In genomic region chr5:14945021-14945420, GRCh38 we compare ENCODE assay signal across 26 cellular contexts.
"Had no signal": no experiment of that assay in that cellular context is flagged by ENCODE, and none has a peak within 500 bp of the region (broad histone marks: within the 10 kb centered on the region; RNA-seq: fewer than 3 reads in every experiment).

No MANE protein-coding gene starts in this region.

- ATAC-seq: heart right ventricle; left ventricle myocardium superior; lower lobe of right lung; natural killer cell; psoas muscle; right cardiac atrium; stimulated activated memory B cell treated with anti-CD40 and anti-IgM and Interleukin-4, amounts not matched to agents 10 μg/mL and 1 μg/mL and 100 μg/mL, for 72 hours; stimulated activated naive CD8-positive, alpha-beta T cell treated with anti-CD3 and anti-CD28 coated beads, Interleukin-15, Interleukin-2, amounts not matched to agents 100 U/mL and 50 U/mL, for 24 hours had no signal

- H3K4me3 ChIP-seq: coronary artery, esophagus muscularis mucosa, heart right ventricle, lower lobe of right lung, ovary, psoas muscle, sigmoid colon, testis, tibial artery had no signal

- H3K27ac ChIP-seq: coronary artery, esophagus muscularis mucosa, heart right ventricle, lower lobe of right lung, ovary, psoas muscle, sigmoid colon, testis, tibial artery had no signal

- DNase-seq: dermis blood vessel endothelial cell; effector memory CD4-positive, alpha-beta T cell; foreskin melanocyte; glutamatergic neuron; heart right ventricle; hippocampal formation; islet precursor cell; kidney glomerular epithelial cell; left ventricle myocardium superior; lower lobe of right lung; natural killer cell; occipital lobe; ovary; posterior cingulate gyrus; psoas muscle; right cardiac atrium; sigmoid colon; stimulated activated CD4-positive, alpha-beta T cell treated with anti-CD3 and anti-CD28 coated beads, Interleukin-2, amount 100 ng/mL, for 24 hours; stimulated activated CD4-positive, alpha-beta T cell treated with anti-CD3 and anti-CD28 coated beads, Interleukin-4, amount 100 ng/mL, for 24 hours; stimulated activated naive CD8-positive, alpha-beta T cell treated with anti-CD3 and anti-CD28 coated beads, Interleukin-15, Interleukin-2, amounts not matched to agents 100 U/mL and 50 U/mL, for 24 hours; substantia nigra; testis; tibial artery had no signal
